12 cellular contexts compared by ENCODE assay signal in genomic region chr18:48831113-48831759, GRCh38.
DNase-seq lines count a peak whose midpoint lies in the region; ATAC-seq, FAIRE-seq and TF ChIP-seq lines count a peak whose summit lies in the region.
"Had no signal": no experiment of that assay in that cellular context is flagged by ENCODE, and none has a peak within 500 bp of the region (broad histone marks: within the 10 kb centered on the region; RNA-seq: fewer than 3 reads in every experiment).

No MANE protein-coding gene starts in this region.

- TF ChIP-seq CTCF in HEK293 (tag by site-specific recombination; IDR thresholded peaks at IDR 0.05) (no peak), astrocyte (IDR thresholded peaks at IDR 0.05; ENCODE audit: insufficient read depth, low read depth, low read length) (no peak), omental fat pad (IDR thresholded peaks at IDR 0.05) (no peak)

- H3K4me3 ChIP-seq in BLaER1 treated with 17β-estradiol and CSF1 and Interleukin-3, amounts not matched to agents 10 nM and 100 nM, result peak overlapping the region in 1 of 10 experiments; percentile 44; a peak in 1 of 20 replicates
- H3K4me3 ChIP-seq in HEK293 (ENCODE audit: low read depth, low read length) (no peak overlapping the region), astrocyte (ENCODE audit: insufficient read depth, low read depth, low read length) (no peak overlapping the region)
- H3K4me3 ChIP-seq: pancreas had no signal

- ATAC-seq in omental fat pad (ENCODE audit: low FRiP score), result no peak
- ATAC-seq: pancreas had no signal

- no peaks in the 10 kb centered on the region for H3K27me3 Mint-ChIP-seq in astrocyte (ENCODE audit: low read depth, unreplicated experiment)

- no peak overlapping the region; a peak in 2 of 22 replicates for H3K27ac ChIP-seq in BLaER1 treated with 17β-estradiol and CSF1 and Interleukin-3, amounts not matched to agents 10 nM and 100 nM
- H3K27ac ChIP-seq in HEK293 (ENCODE audit: extremely low read depth, low read depth, low read length) (no peak overlapping the region), astrocyte (ENCODE audit: low read depth, low read length) (no peak overlapping the region)
- H3K27ac ChIP-seq: pancreas had no signal

- peaks cover 82% of the 10 kb centered on the region for H3K4me1 Mint-ChIP-seq in astrocyte (ENCODE audit: low read depth, unreplicated experiment)

- no peaks in the 10 kb centered on the region for H3K27me3 ChIP-seq in BLaER1 treated with 17β-estradiol and CSF1 and Interleukin-3, amounts not matched to agents 10 nM and 100 nM
- no peaks in the 10 kb centered on the region for H3K27me3 ChIP-seq in astrocyte (ENCODE audit: insufficient read depth, low read length)
- H3K27me3 ChIP-seq: pancreas had no signal

- H3K9ac ChIP-seq in BLaER1 treated with 17β-estradiol and CSF1 and Interleukin-3, amounts not matched to agents 10 nM and 100 nM, result peak overlapping the region in 5 of 11 experiments; percentile 4 to 40 (median 27); a peak in 3 of 22 replicates
- no peak overlapping the region for H3K9ac ChIP-seq in astrocyte (ENCODE audit: low read length)

- H4K20me1 ChIP-seq in BLaER1 treated with 17β-estradiol and CSF1 and Interleukin-3, amounts not matched to agents 10 nM and 100 nM, result peaks cover 0 to 8% (median 0%) of the 10 kb centered on the region in 11 experiments; a peak in 3 of 22 replicates
- H4K20me1 ChIP-seq in astrocyte (ENCODE audit: insufficient read depth, low read length), result no peaks in the 10 kb centered on the region

- no peaks in the 10 kb centered on the region for H3K36me3 ChIP-seq in BLaER1 treated with 17β-estradiol and CSF1 and Interleukin-3, amounts not matched to agents 10 nM and 100 nM
- no peaks in the 10 kb centered on the region for H3K36me3 ChIP-seq in HEK293 (ENCODE audit: control insufficient read depth in 2 of 2, insufficient read depth in 1 of 2, low read length in 2 of 2)
- H3K36me3 ChIP-seq in astrocyte (ENCODE audit: insufficient read depth, low read length), result no peaks in the 10 kb centered on the region
- H3K36me3 ChIP-seq: pancreas had no signal

- H3K4me3 Mint-ChIP-seq in astrocyte (ENCODE audit: unreplicated experiment), result peak overlapping the region; percentile 11

- peaks cover 14% of the 10 kb centered on the region for H3K36me3 Mint-ChIP-seq in astrocyte (ENCODE audit: low read depth, unreplicated experiment)

- H3K9me3 ChIP-seq in BLaER1 treated with 17β-estradiol and CSF1 and Interleukin-3, amounts not matched to agents 10 nM and 100 nM (replicated peaks in 1 of 11), result no peaks in the 10 kb centered on the region
- H3K9me3 ChIP-seq in HEK293 (ENCODE audit: control insufficient read depth, insufficient read depth, low read depth, low read length), result no peaks in the 10 kb centered on the region
- H3K9me3 ChIP-seq in astrocyte (ENCODE audit: insufficient read depth, low read depth, low read length), result no peaks in the 10 kb centered on the region
- H3K9me3 ChIP-seq: pancreas had no signal

- no peak overlapping the region for H2AFZ ChIP-seq in astrocyte (ENCODE audit: low read depth, low read length)

- H3K4me2 ChIP-seq in BLaER1 treated with 17β-estradiol and CSF1 and Interleukin-3, amounts not matched to agents 10 nM and 100 nM, result peak overlapping the region; percentile 84 to 100 (median 97)
- no peak overlapping the region for H3K4me2 ChIP-seq in astrocyte (ENCODE audit: low read length)

- DNase-seq in astrocyte (ENCODE audit: low read depth) (no peak), omental fat pad (ENCODE audit: low spot score) (peak; percentile 9), NCI-H2227 treated with DMSO at 0.1 percent for 48 hours (lab: John Stamatoyannopoulos, UW) (no peak), NCI-H2081 treated with DMSO at 0.1 percent for 48 hours (lab: John Stamatoyannopoulos, UW) (no peak), A172 (ENCODE audit: low spot score) (no peak), DMS 273 (lab: John Stamatoyannopoulos, UW; ENCODE audit: unreplicated experiment) (no peak)
- DNase-seq: activated gamma-delta T cell treated with Interleukin-2 at 50 U/mL for 16 hours, NCI-H1105, NCI-H510A treated with DMSO at 0.1 percent for 48 hours had no signal

- H3K27ac Mint-ChIP-seq in astrocyte (ENCODE audit: unreplicated experiment), result peak overlapping the region; percentile 50

- no peaks in the 10 kb centered on the region for H3K9me3 Mint-ChIP-seq in astrocyte (ENCODE audit: unreplicated experiment)

- peaks cover 100% of the 10 kb centered on the region in 10 experiments for H3K4me1 ChIP-seq in BLaER1 treated with 17β-estradiol and CSF1 and Interleukin-3, amounts not matched to agents 10 nM and 100 nM
- H3K4me1 ChIP-seq in HEK293 (ENCODE audit: control insufficient read depth, insufficient read depth, low read length), result peaks cover 40% of the 10 kb centered on the region
- peaks cover 67% of the 10 kb centered on the region for H3K4me1 ChIP-seq in astrocyte (ENCODE audit: insufficient read depth, low read length)

- CTCF ChIA-PET in HEK293 (lab: Yijun Ruan, JAX), result no interaction called here

- POLR2A ChIA-PET in HEK293 (lab: Yijun Ruan, JAX), result interaction anchor here (0.6 kb wide), 1 partner anchor 64 kb away, joined by 4 read pairs; no protein-coding TSS in a partner anchor

- FAIRE-seq in astrocyte (lab: Jason Lieb, UNC), result no peak
- FAIRE-seq: pancreas had no signal

- H3K79me2 ChIP-seq in astrocyte (ENCODE audit: insufficient read depth, low read length), result peaks cover 11% of the 10 kb centered on the region

TF ChIP-seq in HEK293, 187 proteins besides CTCF, POLR2A, EP300 and RAD21 (continues in another document):
- TF ChIP-seq ZNF654 (tag by site-specific recombination; IDR thresholded peaks at IDR 0.05; ENCODE audit: low read depth) (no peak), ZNF843 (tag by site-specific recombination; IDR thresholded peaks at IDR 0.05) (no peak), ZNF449 (tag by site-specific recombination; IDR thresholded peaks at IDR 0.05) (no peak), HIC1 (tag by site-specific recombination; IDR thresholded peaks at IDR 0.05) (no peak), ZNF274 (IDR thresholded peaks at IDR 0.05; ENCODE audit: low read length) (no peak), ZNF274 (tag by site-specific recombination; IDR thresholded peaks at IDR 0.05; ENCODE audit: borderline replicate concordance) (no peak), ZIC2 (tag by site-specific recombination; IDR thresholded peaks at IDR 0.05) (0 out of 2 replicates have a peak, but pooled peaks have one; percentile 7), HOXD13 (CRISPR knock-in tag; IDR thresholded peaks at IDR 0.05; ENCODE audit: borderline replicate concordance) (no peak), ZNF175 (tag by site-specific recombination; IDR thresholded peaks at IDR 0.05) (no peak), ZNF140 (tag by site-specific recombination; IDR thresholded peaks at IDR 0.05) (no peak), ZNF324 (tag by site-specific recombination; IDR thresholded peaks at IDR 0.05) (no peak), EGR2 (tag by site-specific recombination; IDR thresholded peaks at IDR 0.05; ENCODE audit: low read depth) (peak; percentile 60; the same call in 1 of the 2 replicates), ZNF18 (tag by site-specific recombination; IDR thresholded peaks at IDR 0.05) (no peak)
